8 cellular contexts compared by ENCODE assay signal in genomic region chr2:222903234-222904220, GRCh38. TPM values are rescaled to one million over a fixed set of nuclear protein-coding genes. Genes with fewer than 3 reads are reported as not detected.
DNase-seq lines count a peak whose midpoint lies in the region; ATAC-seq, FAIRE-seq and TF ChIP-seq lines count a peak whose summit lies in the region.
"Had no signal": no experiment of that assay in that cellular context is flagged by ENCODE, and none has a peak within 500 bp of the region (broad histone marks: within the 10 kb centered on the region; RNA-seq: fewer than 3 reads in every experiment).

No MANE protein-coding gene starts in this region.

- no TSS peak for BruUV-seq in K562 (replicated peaks; lab: Mats Ljungman, UMichigan)

- H3K27me3 Mint-ChIP-seq in stimulated activated memory B cell treated with anti-CD40 and anti-IgM and Interleukin-4, amounts not matched to agents 10 μg/mL and 1 μg/mL and 100 μg/mL, for 72 hours, result no peaks in the 10 kb centered on the region
- H3K27me3 Mint-ChIP-seq: stimulated activated naive CD8-positive, alpha-beta T cell treated with anti-CD3 and anti-CD28 coated beads, Interleukin-15, Interleukin-2, amounts not matched to agents 100 ng/mL and 50 ng/mL, for 24 hours had no signal

- ATAC-seq in GM19372 (IDR thresholded peaks at IDR 0.05; ENCODE audit: low read depth, unreplicated experiment), result peak; percentile 91
- ATAC-seq in HG03432 (IDR thresholded peaks at IDR 0.05; ENCODE audit: unreplicated experiment), result peak; percentile 86
- peak; percentile 84 for ATAC-seq in K562
- ATAC-seq in stimulated activated memory B cell treated with anti-CD40 and anti-IgM and Interleukin-4, amounts not matched to agents 10 μg/mL and 1 μg/mL and 100 μg/mL, for 72 hours, result peak; percentile 57

- peak; percentile 58 to 75 for TF ChIP-seq RAD21 in K562 (CRISPR knock-in tag; conservative IDR thresholded peaks at IDR 0.05 in 1 of 2, IDR thresholded peaks at IDR 0.05 in 1 of 2)

- H3K27me3 ChIP-seq in NT2/D1 (ENCODE audit: insufficient read depth, insufficient read length), result no peaks in the 10 kb centered on the region
- no peaks in the 10 kb centered on the region for H3K27me3 ChIP-seq in K562 (ENCODE audit: control insufficient read depth in 2 of 2, insufficient read depth in 2 of 2, low read length in 2 of 2)

- H3K36me3 ChIP-seq in NT2/D1 (ENCODE audit: insufficient read depth, insufficient read length, low read length) (peaks cover 10% of the 10 kb centered on the region), K562 (ENCODE audit: control insufficient read depth, insufficient read depth, low read length) (peaks cover 45% of the 10 kb centered on the region; the same call in 2 of the 3 replicates)

- POLR2A ChIA-PET in K562 (lab: Yijun Ruan, JAX), result interaction anchor here (0.6 to 1.3 kb wide), 3 partner anchors 194 to 1223 kb away, joined by 3 read pairs; no protein-coding TSS in a partner anchor

- intact Hi-C loops in K562 (cut with micrococcal nuclease), result loop anchor here (1.0 to 5.0 kb wide), 3 partner anchors 41 to 195 kb away; partner anchors contain the start of gene ACSL3

- H3K4me3 Mint-ChIP-seq in stimulated activated memory B cell treated with anti-CD40 and anti-IgM and Interleukin-4, amounts not matched to agents 10 μg/mL and 1 μg/mL and 100 μg/mL, for 72 hours, result no peak overlapping the region
- H3K4me3 Mint-ChIP-seq: stimulated activated naive CD8-positive, alpha-beta T cell treated with anti-CD3 and anti-CD28 coated beads, Interleukin-15, Interleukin-2, amounts not matched to agents 100 ng/mL and 50 ng/mL, for 24 hours had no signal

- H3K9ac ChIP-seq in NT2/D1 (ENCODE audit: insufficient read length, low read depth) (no peak overlapping the region), K562 (ENCODE audit: insufficient read depth in 1 of 2, low read depth in 2 of 2, low read length in 2 of 2) (no peak overlapping the region)

- 90% methylated on average over 6 of the region's 16 CpGs for WGBS in K562 (ENCODE audit: insufficient coverage, low coverage, missing lambda C conversion rate)

- in situ Hi-C loops in K562 (cut with MboI), result no loop called here

- H3K27ac Mint-ChIP-seq in stimulated activated memory B cell treated with anti-CD40 and anti-IgM and Interleukin-4, amounts not matched to agents 10 μg/mL and 1 μg/mL and 100 μg/mL, for 72 hours, result no peak overlapping the region
- H3K27ac Mint-ChIP-seq: stimulated activated naive CD8-positive, alpha-beta T cell treated with anti-CD3 and anti-CD28 coated beads, Interleukin-15, Interleukin-2, amounts not matched to agents 100 ng/mL and 50 ng/mL, for 24 hours had no signal

- DNase-seq in Daoy (ENCODE audit: low read depth) (peak; percentile 34), NT2/D1 (ENCODE audit: low read depth, low spot score) (peak; percentile 22), K562 (ENCODE audit: extremely low read depth in 1 of 4, low spot score in 3 of 4) (peak; percentile 11 to 50 (median 24))

- no peak overlapping the region for H3K4me3 ChIP-seq in NT2/D1 (ENCODE audit: insufficient read length, low read depth)
- no peak overlapping the region for H3K4me3 ChIP-seq in K562

- H3K9me3 ChIP-seq in NT2/D1 (ENCODE audit: insufficient read depth, low read length), result no peaks in the 10 kb centered on the region
- no peaks in the 10 kb centered on the region for H3K9me3 ChIP-seq in K562 (replicated peaks; ENCODE audit: control insufficient read depth, insufficient read depth, low read depth, low read length)

- no peak overlapping the region for H3K4me2 ChIP-seq in K562 (ENCODE audit: insufficient read depth, low read length)

- no peak for TF ChIP-seq POLR2A in K562 (conservative IDR thresholded peaks at IDR 0.05)

- H2AFZ ChIP-seq in K562 (ENCODE audit: low read depth, low read length), result no peak overlapping the region

- peaks cover 25% of the 10 kb centered on the region for H3K4me1 Mint-ChIP-seq in stimulated activated memory B cell treated with anti-CD40 and anti-IgM and Interleukin-4, amounts not matched to agents 10 μg/mL and 1 μg/mL and 100 μg/mL, for 72 hours

- peaks cover 26% of the 10 kb centered on the region for H3K36me3 Mint-ChIP-seq in stimulated activated memory B cell treated with anti-CD40 and anti-IgM and Interleukin-4, amounts not matched to agents 10 μg/mL and 1 μg/mL and 100 μg/mL, for 72 hours

- FAIRE-seq in K562 (lab: Jason Lieb, UNC) (no peak), islet of Langerhans (lab: Jason Lieb, UNC) (peak; percentile 92)

- no peaks in the 10 kb centered on the region for H3K9me1 ChIP-seq in K562 (ENCODE audit: control insufficient read depth, insufficient read depth, low read length)

- H3K79me2 ChIP-seq in K562 (ENCODE audit: control insufficient read depth, insufficient read depth, low read length), result peaks cover 93% of the 10 kb centered on the region

- no peak for TF ChIP-seq EP300 in K562 (IDR thresholded peaks at IDR 0.05; ENCODE audit: low read length)

- no peak overlapping the region for H3K27ac ChIP-seq in K562 (ENCODE audit: extremely low read depth, low read depth, low read length)

- TF ChIP-seq CTCF in K562 (IDR thresholded peaks at IDR 0.05 in 2 of 3, conservative IDR thresholded peaks at IDR 0.05 in 1 of 3; ENCODE audit: insufficient read depth in 2 of 3, low read depth in 1 of 3, low read length in 3 of 3), result peak; percentile 38 to 68 (median 43); a peak in 4 of 6 replicates

- CTCF ChIA-PET in K562 (lab: Yijun Ruan, JAX; ENCODE audit: low intra/inter-chr PET ratio), result interaction anchor here (0.6 to 1.5 kb wide), 2 partner anchors 106 to 213 kb away, joined by 3 to 8 read pairs; no protein-coding TSS in a partner anchor

- H4K20me1 ChIP-seq in K562 (replicated peaks; ENCODE audit: control insufficient read depth, insufficient read depth, low read length), result peaks cover 22% of the 10 kb centered on the region

- no peaks in the 10 kb centered on the region for H3K9me3 Mint-ChIP-seq in stimulated activated memory B cell treated with anti-CD40 and anti-IgM and Interleukin-4, amounts not matched to agents 10 μg/mL and 1 μg/mL and 100 μg/mL, for 72 hours
- H3K9me3 Mint-ChIP-seq: stimulated activated naive CD8-positive, alpha-beta T cell treated with anti-CD3 and anti-CD28 coated beads, Interleukin-15, Interleukin-2, amounts not matched to agents 100 ng/mL and 50 ng/mL, for 24 hours had no signal

- H3K4me1 ChIP-seq in NT2/D1 (ENCODE audit: insufficient read depth, insufficient read length) (peaks cover 3% of the 10 kb centered on the region), K562 (replicated peaks in 1 of 2; ENCODE audit: control insufficient read depth in 2 of 2, insufficient read depth in 2 of 2, low read length in 2 of 2) (no peaks in the 10 kb centered on the region; a peak in 1 of 5 replicates)

TF ChIP-seq in K562, 482 proteins besides CTCF, POLR2A, EP300 and RAD21 (continues in another document):
- TF ChIP-seq THRB (CRISPR knock-in tag; conservative IDR thresholded peaks at IDR 0.05), result no peak
- TF ChIP-seq MAX (CRISPR knock-in tag; IDR thresholded peaks at IDR 0.05), result no peak
- peak; percentile 3 for TF ChIP-seq CTCFL (IDR thresholded peaks at IDR 0.05; ENCODE audit: borderline replicate concordance, insufficient read depth, low read depth, low read length, poor library complexity, severe bottlenecking)

RNA-seq across cellular contexts. Expression of gene ACSL3, which starts 42.7 kb away (rescaled TPM):
- 62.9 and 76.2 TPM in 2 replicates for total RNA-seq in Daoy (2014; rRNA removed; shearing (Covaris generic))
- total RNA-seq in K562 (2011; cell fraction: chromatin; rRNA removed; ENCODE audit: low replicate concordance), result 104 and 200 TPM in 2 replicates
- 86.9 and 118 TPM in 2 replicates for total RNA-seq in K562 (2011; cell fraction: nucleolus; rRNA removed)
- total RNA-seq in K562 (2011; cell fraction: nucleoplasm; rRNA removed), result 148 and 153 TPM in 2 replicates
- total RNA-seq in K562 (2014; rRNA removed), result 88.2 and 99.7 TPM in 2 replicates
- 123 and 145 TPM in 2 replicates for total RNA-seq in K562 (2014; rRNA removed; fragmentation: Illumina TruSeq; extraction: Trizol)
- total RNA-seq in K562 (2015; rRNA removed; fragmentation: Illumina TruSeq; extraction: Trizol), result 102 and 108 TPM in 2 replicates
- 78.7 and 85.2 TPM in 2 replicates for total RNA-seq in K562 (2021)
- polyA plus RNA-seq in K562 (2011; rRNA removed), result 96.7 and 115 TPM in 2 replicates
- polyA plus RNA-seq in K562 (2011; cell fraction: cytosol; rRNA removed), result 44.3 and 75.1 TPM in 2 replicates
- polyA plus RNA-seq in K562 (2011; cell fraction: nucleus; rRNA removed), result 31.8 and 43.0 TPM in 2 replicates
- 72.6 and 74.2 TPM in 2 replicates for polyA plus RNA-seq in K562 (2012)
- polyA plus RNA-seq in K562 (2014; fragmentation: Illumina TruSeq; extraction: Trizol), result 69.4 and 78.8 TPM in 2 replicates
- polyA plus RNA-seq in K562 (2014; fragmentation: Nextera tagmentation; extraction: Ambion mirVana), result 10 to 100 TPM; 21.3 to 28.0 TPM
- 66.0 and 75.5 TPM in 2 replicates for polyA plus RNA-seq in K562 (2014; rRNA removed)
- polyA minus RNA-seq in K562 (2011; rRNA and poly(A)+ RNA removed), result 184 and 219 TPM in 2 replicates
- 52.7 and 79.6 TPM in 2 replicates for polyA minus RNA-seq in K562 (2011; cell fraction: cytosol; rRNA and poly(A)+ RNA removed)
- 44.4 and 83.9 TPM in 2 replicates for polyA minus RNA-seq in K562 (2011; cell fraction: nucleus; rRNA and poly(A)+ RNA removed)
